Comparison of ENCODE assay signal across 8 cellular contexts in the genomic region with DNA sequence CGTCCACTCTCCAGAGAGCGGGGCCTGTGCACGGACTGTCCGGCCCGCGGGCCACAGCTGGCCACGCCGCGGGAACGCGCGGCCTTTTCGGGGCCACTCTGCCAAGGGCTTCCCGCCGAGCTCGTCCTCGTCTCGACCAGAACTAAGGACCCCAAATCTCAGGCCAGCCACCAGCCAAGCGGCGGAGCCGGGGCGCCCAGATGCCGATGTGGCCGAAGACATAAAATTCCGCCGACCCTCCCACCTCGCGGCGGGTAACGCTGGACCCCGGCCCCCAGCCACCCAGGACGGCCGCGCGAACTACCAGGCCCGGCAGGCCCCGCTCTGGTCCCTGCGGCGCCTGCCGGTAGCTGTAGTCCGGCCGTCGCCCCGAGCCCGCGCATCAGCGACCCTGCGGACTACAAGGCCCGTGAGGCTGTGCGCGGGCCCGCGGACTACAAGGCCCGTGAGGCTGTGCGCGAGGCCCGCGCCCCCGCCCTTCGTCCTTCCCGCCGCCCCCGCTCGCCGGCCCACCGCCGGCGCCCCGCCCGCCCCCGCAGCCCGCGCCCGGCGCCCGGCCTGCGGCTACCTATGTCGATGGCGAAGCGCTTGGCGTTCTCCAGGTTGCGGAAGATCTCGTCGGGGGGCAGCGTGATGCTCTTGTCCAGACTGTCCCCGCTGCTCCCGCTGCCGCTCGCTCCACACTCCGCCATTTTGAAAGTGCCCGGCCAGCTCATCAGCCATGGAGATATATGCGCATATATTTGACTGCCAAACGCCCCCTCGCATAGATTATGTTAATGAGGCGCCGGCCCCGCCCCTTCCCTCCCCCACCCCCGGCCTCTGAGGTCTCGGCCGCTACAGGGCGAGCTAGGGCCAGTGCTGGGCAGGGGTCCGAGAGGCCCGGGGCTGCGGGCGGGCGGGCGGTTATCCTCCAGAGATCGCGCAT. TPM values are rescaled to one million over a fixed set of nuclear protein-coding genes. Genes with fewer than 3 reads are reported as not detected.
A peak's percentile ranks its signal among the peaks of the same experiment; 100 is the strongest.
DNase-seq lines count a peak whose midpoint lies in the region; ATAC-seq, FAIRE-seq and TF ChIP-seq lines count a peak whose summit lies in the region.

A gene (minus strand): TSS at position 701 of the 928 bp plus-strand sequence. CDS start 9 bp downstream, at position 692.

- ATAC-seq in GM23338: peak; percentile 69

- peak within 1 kb of the TSS; percentile 95 for H3K27ac Mint-ChIP-seq in GM23338

- no peak within 1 kb of the TSS for H3K27ac ChIP-seq in GM23338 (ENCODE audit: low read depth)

- no peak for FAIRE-seq in frontal cortex (lab: Jason Lieb, UNC)

- 0 out of 2 replicates have a peak, but pooled peaks cover under 1% of the 10 kb centered on the region for H3K36me3 ChIP-seq in GM23338 (ENCODE audit: insufficient read depth)

- no peaks in the 10 kb centered on the region for H3K9me3 Mint-ChIP-seq in GM23338

- 0 out of 2 replicates have a peak within 1 kb of the TSS, but pooled peaks have one; percentile 28 for H2AFZ ChIP-seq in GM23338

- peak within 1 kb of the TSS; percentile 91 for H3K4me3 Mint-ChIP-seq in GM23338

- TF ChIP-seq CTCF in GM23338 (conservative IDR thresholded peaks at IDR 0.05; ENCODE audit: low read depth in 2 of 2) (no peak), LNCaP clone FGC (IDR thresholded peaks at IDR 0.05; ENCODE audit: control insufficient read depth, extremely low read depth, insufficient read depth) (no peak)

- H3K27me3 Mint-ChIP-seq in GM23338 (ENCODE audit: insufficient read depth, low read depth, poor library complexity): peaks cover 43% of the 10 kb centered on the region

- peaks cover 44% of the 10 kb centered on the region for H3K27me3 ChIP-seq in GM23338 (ENCODE audit: insufficient read depth)

- H3K4me1 ChIP-seq in GM23338 (ENCODE audit: insufficient read depth): peaks cover 19% of the 10 kb centered on the region

- peaks cover 30% of the 10 kb centered on the region for H4K20me1 ChIP-seq in GM23338 (replicated peaks; ENCODE audit: insufficient read depth)

- no peaks in the 10 kb centered on the region for H3K9me2 ChIP-seq in GM23338 (ENCODE audit: insufficient read depth)

- H3K36me3 Mint-ChIP-seq in GM23338 (ENCODE audit: low read depth): peaks cover 6% of the 10 kb centered on the region

- peaks cover 46% of the 10 kb centered on the region for H3K79me2 ChIP-seq in GM23338 (replicated peaks; ENCODE audit: insufficient read depth)

- in situ Hi-C loops in SK-MEL-5 (cut with HindIII; ENCODE audit: low pct_unique_long_range_greater_than_20kb, low sequenced_read_pairs): no loop called here

- peak within 1 kb of the TSS; percentile 93 for H3K4me2 ChIP-seq in GM23338

- DNase-seq in ELR (ENCODE audit: low read depth) (peak; percentile 94), GM23338 (ENCODE audit: low spot score) (peak; percentile 97), LNCaP clone FGC (ENCODE audit: low read depth) (peak; percentile 87), SK-MEL-5 (ENCODE audit: low read depth, low spot score) (peak; percentile 88), frontal cortex (ENCODE audit: low spot score in 2 of 2) (peak; percentile 91 to 96), non-pigmented ciliary epithelial cell (ENCODE audit: low read depth) (peak; percentile 44), superior temporal gyrus (ENCODE audit: extremely low spot score) (peak; percentile 94)
- DNase-seq in activated naive CD4-positive, alpha-beta T cell treated with Interleukin-2 at 50 U/mL for 16 hours: peak; percentile 89

- H3F3A ChIP-seq in GM23338 (replicated peaks; ENCODE audit: low read depth): no peaks in the 10 kb centered on the region

- peak within 1 kb of the TSS; percentile 92 for H3K4me3 ChIP-seq in GM23338
- H3K4me3 ChIP-seq in LNCaP clone FGC (ENCODE audit: low read depth, low read length): peak within 1 kb of the TSS; percentile 98

- peaks cover 35% of the 10 kb centered on the region for H3K4me1 Mint-ChIP-seq in GM23338

TF ChIP-seq in GM23338, 12 proteins besides CTCF, POLR2A, EP300 and RAD21 (continues in another document):
- TF ChIP-seq JUNB (IDR thresholded peaks at IDR 0.05; ENCODE audit: unreplicated experiment): no peak
- TF ChIP-seq, protein P1, sequence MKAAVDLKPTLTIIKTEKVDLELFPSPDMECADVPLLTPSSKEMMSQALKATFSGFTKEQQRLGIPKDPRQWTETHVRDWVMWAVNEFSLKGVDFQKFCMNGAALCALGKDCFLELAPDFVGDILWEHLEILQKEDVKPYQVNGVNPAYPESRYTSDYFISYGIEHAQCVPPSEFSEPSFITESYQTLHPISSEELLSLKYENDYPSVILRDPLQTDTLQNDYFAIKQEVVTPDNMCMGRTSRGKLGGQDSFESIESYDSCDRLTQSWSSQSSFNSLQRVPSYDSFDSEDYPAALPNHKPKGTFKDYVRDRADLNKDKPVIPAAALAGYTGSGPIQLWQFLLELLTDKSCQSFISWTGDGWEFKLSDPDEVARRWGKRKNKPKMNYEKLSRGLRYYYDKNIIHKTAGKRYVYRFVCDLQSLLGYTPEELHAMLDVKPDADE (IDR thresholded peaks at IDR 0.05): peak; percentile 99
- no peak for TF ChIP-seq STAT1 (IDR thresholded peaks at IDR 0.05; ENCODE audit: unreplicated experiment)
- TF ChIP-seq, protein P2, sequence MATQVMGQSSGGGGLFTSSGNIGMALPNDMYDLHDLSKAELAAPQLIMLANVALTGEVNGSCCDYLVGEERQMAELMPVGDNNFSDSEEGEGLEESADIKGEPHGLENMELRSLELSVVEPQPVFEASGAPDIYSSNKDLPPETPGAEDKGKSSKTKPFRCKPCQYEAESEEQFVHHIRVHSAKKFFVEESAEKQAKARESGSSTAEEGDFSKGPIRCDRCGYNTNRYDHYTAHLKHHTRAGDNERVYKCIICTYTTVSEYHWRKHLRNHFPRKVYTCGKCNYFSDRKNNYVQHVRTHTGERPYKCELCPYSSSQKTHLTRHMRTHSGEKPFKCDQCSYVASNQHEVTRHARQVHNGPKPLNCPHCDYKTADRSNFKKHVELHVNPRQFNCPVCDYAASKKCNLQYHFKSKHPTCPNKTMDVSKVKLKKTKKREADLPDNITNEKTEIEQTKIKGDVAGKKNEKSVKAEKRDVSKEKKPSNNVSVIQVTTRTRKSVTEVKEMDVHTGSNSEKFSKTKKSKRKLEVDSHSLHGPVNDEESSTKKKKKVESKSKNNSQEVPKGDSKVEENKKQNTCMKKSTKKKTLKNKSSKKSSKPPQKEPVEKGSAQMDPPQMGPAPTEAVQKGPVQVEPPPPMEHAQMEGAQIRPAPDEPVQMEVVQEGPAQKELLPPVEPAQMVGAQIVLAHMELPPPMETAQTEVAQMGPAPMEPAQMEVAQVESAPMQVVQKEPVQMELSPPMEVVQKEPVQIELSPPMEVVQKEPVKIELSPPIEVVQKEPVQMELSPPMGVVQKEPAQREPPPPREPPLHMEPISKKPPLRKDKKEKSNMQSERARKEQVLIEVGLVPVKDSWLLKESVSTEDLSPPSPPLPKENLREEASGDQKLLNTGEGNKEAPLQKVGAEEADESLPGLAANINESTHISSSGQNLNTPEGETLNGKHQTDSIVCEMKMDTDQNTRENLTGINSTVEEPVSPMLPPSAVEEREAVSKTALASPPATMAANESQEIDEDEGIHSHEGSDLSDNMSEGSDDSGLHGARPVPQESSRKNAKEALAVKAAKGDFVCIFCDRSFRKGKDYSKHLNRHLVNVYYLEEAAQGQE (IDR thresholded peaks at IDR 0.05; ENCODE audit: unreplicated experiment): no peak
- peak; percentile 75; the same call in 1 of the 2 replicates for TF ChIP-seq ZNF114 (CRISPR knock-in tag; IDR thresholded peaks at IDR 0.05)
- TF ChIP-seq CREB1 (CRISPR knock-in tag; IDR thresholded peaks at IDR 0.05; ENCODE audit: low read depth): peak; percentile 74

RNA-seq across cellular contexts. Expression of the gene that starts here (rescaled TPM):
- 31.2 and 43.7 TPM in 2 replicates for total RNA-seq in GM23338 (2014; rRNA removed; shearing (Covaris generic))
- 25.4 and 25.8 TPM in 2 replicates for polyA plus RNA-seq in GM23338 (2016; fragmentation: Nextera tagmentation; extraction: Ambion mirVana)
- 10.6 and 16.2 TPM in 2 replicates for total RNA-seq in SK-MEL-5 (2014; rRNA removed; shearing (Covaris generic))
- polyA plus RNA-seq in SK-MEL-5 (2015; cell fraction: cytosol; rRNA removed): 13.7 and 15.7 TPM in 2 replicates
- 79.9 and 81.9 TPM in 2 replicates for polyA plus RNA-seq in SK-MEL-5 (2015; cell fraction: nucleus; rRNA removed)
- 32.6 TPM for total RNA-seq in frontal cortex

Comparison
In these comparisons a context has a peak if more than half of its experiments do, and no peak if none do; other contexts are left out.
1. DNase-seq: peak in every context shown above with its lines; median percentile 97 in GM23338; 94 in ELR; 94 in superior temporal gyrus; 94 in frontal cortex; 89 in activated naive CD4-positive, alpha-beta T cell treated with Interleukin-2 at 50 U/mL for 16 hours; 88 in SK-MEL-5; 87 in LNCaP clone FGC; 44 in non-pigmented ciliary epithelial cell.